In the genomic region with DNA sequence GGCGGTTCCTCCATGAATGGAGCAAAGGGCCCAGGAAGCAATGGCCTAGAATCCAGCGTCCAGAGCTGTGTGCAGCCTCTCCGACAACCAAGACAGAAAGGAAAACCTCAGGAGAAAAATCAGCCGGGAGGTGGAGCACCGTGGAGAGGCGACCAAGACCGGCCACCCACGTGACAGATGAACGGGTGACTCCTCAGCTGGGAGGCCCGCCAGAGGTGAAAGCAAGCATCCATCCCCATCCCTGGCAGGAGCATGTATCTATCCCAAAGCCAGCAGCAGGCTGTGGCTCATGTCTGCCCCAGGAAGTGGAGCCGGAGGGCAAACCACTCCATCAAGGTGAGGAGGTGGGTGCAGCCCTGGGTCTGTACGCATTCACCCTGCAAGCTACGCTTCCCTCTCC, we compare ENCODE assay signal across 1 cellular context.
TF ChIP-seq lines count a peak whose summit lies in the region.

No MANE protein-coding gene starts in this region.

TF ChIP-seq in K562, 482 proteins besides CTCF, POLR2A, EP300 and RAD21 (continued from another document):
- no peak for TF ChIP-seq FUS (optimal IDR thresholded peaks at IDR 0.05; ENCODE audit: low read depth, low read length)
- no peak for TF ChIP-seq NR1H2 (CRISPR knock-in tag; IDR thresholded peaks at IDR 0.05)
- no peak for TF ChIP-seq MEF2D (tag; conservative IDR thresholded peaks at IDR 0.05; ENCODE audit: low read depth)
